ENCODE assay signal across 1 cellular context in genomic region chr4:163201358-163201757, GRCh38.
TF ChIP-seq lines count a peak whose summit lies in the region.

No MANE protein-coding gene starts in this region.

TF ChIP-seq in K562, 482 proteins besides CTCF, POLR2A, EP300 and RAD21 (continued from another document and continues in another):
- TF ChIP-seq ZNF592 (IDR thresholded peaks at IDR 0.05) (no peak), TRIM24 (IDR thresholded peaks at IDR 0.05) (peak in 1 of 2 experiments; percentile 68; a peak in 1 of 4 replicates), REST (CRISPR knock-in tag; IDR thresholded peaks at IDR 0.05; ENCODE audit: low read depth) (no peak), PTRF (tag; IDR thresholded peaks at IDR 0.05) (no peak), ZNF174 (CRISPR knock-in tag; IDR thresholded peaks at IDR 0.05) (no peak), SP1 (CRISPR knock-in tag; IDR thresholded peaks at IDR 0.05) (no peak), MIER1 (IDR thresholded peaks at IDR 0.05; ENCODE audit: low read depth) (no peak), TAL1 (IDR thresholded peaks at IDR 0.05) (peak; percentile 82), TEAD4 (IDR thresholded peaks at IDR 0.05; ENCODE audit: low read length) (peak; percentile 89), TEAD4 (CRISPR knock-in tag; IDR thresholded peaks at IDR 0.05; ENCODE audit: borderline replicate concordance) (no peak), ETV1 (tag; conservative IDR thresholded peaks at IDR 0.05; ENCODE audit: low read depth) (no peak), TCF15 (CRISPR knock-in tag; IDR thresholded peaks at IDR 0.05) (no peak), TAF9B (IDR thresholded peaks at IDR 0.05; ENCODE audit: partially characterized antibody) (no peak), HES1 (IDR thresholded peaks at IDR 0.05; ENCODE audit: low read depth) (0 out of 2 replicates have a peak, but pooled peaks have one; percentile 32), SNRNP70 (optimal IDR thresholded peaks at IDR 0.05; ENCODE audit: low read depth, low read length) (no peak), CBX2 (IDR thresholded peaks at IDR 0.05; ENCODE audit: insufficient read depth, low read length, poor library complexity, severe bottlenecking) (no peak), SIN3A (IDR thresholded peaks at IDR 0.05; ENCODE audit: borderline replicate concordance in 2 of 2, control insufficient read depth in 1 of 2, low read depth in 2 of 2, low read length in 2 of 2) (no peak), MYBL2 (IDR thresholded peaks at IDR 0.05; ENCODE audit: low read depth) (no peak), MYBL2 (CRISPR knock-in tag; IDR thresholded peaks at IDR 0.05; ENCODE audit: borderline replicate concordance) (no peak), SMAD2 (IDR thresholded peaks at IDR 0.05; ENCODE audit: low read depth, low read length) (no peak), ZNF134 (CRISPR knock-in tag; conservative IDR thresholded peaks at IDR 0.05) (no peak), TCF3 (CRISPR knock-in tag; IDR thresholded peaks at IDR 0.05) (peak; percentile 82), RBM14 (IDR thresholded peaks at IDR 0.05; ENCODE audit: borderline replicate concordance, insufficient read depth, low read depth, low read length) (no peak), STAT5B (CRISPR knock-in tag; IDR thresholded peaks at IDR 0.05) (no peak), ZNF395 (CRISPR knock-in tag; IDR thresholded peaks at IDR 0.05) (no peak), NONO (IDR thresholded peaks at IDR 0.05; ENCODE audit: low read depth in 2 of 2, low read length in 1 of 2) (no peak), FOXK1 (CRISPR knock-in tag; IDR thresholded peaks at IDR 0.05; ENCODE audit: borderline replicate concordance) (no peak), ZNF146 (CRISPR knock-in tag; IDR thresholded peaks at IDR 0.05; ENCODE audit: unreplicated experiment) (no peak), CBX8 (IDR thresholded peaks at IDR 0.05; ENCODE audit: borderline replicate concordance, extremely low read depth, low read depth, low read length, poor library complexity, severe bottlenecking) (no peak), TBL1XR1 (IDR thresholded peaks at IDR 0.05; ENCODE audit: low read length in 2 of 2) (0 out of 4 replicates have a peak, but pooled peaks of 1 of the 2 experiments have one; percentile 58), MITF (IDR thresholded peaks at IDR 0.05) (no peak), ARID2 (IDR thresholded peaks at IDR 0.05) (no peak), GABPB1 (CRISPR knock-in tag; IDR thresholded peaks at IDR 0.05) (no peak), ZNF140 (CRISPR knock-in tag; IDR thresholded peaks at IDR 0.05) (no peak), RFX1 (IDR thresholded peaks at IDR 0.05) (no peak), CSDE1 (IDR thresholded peaks at IDR 0.05) (no peak), ZNF316 (IDR thresholded peaks at IDR 0.05) (no peak), CREB5 (CRISPR knock-in tag; IDR thresholded peaks at IDR 0.05) (no peak), TFAP4 (CRISPR knock-in tag; IDR thresholded peaks at IDR 0.05; ENCODE audit: borderline replicate concordance) (no peak), THRB (CRISPR knock-in tag; conservative IDR thresholded peaks at IDR 0.05) (no peak), DMBX1 (CRISPR knock-in tag; IDR thresholded peaks at IDR 0.05; ENCODE audit: borderline replicate concordance) (no peak), THRAP3 (IDR thresholded peaks at IDR 0.05; ENCODE audit: borderline replicate concordance) (no peak), SAFB2 (IDR thresholded peaks at IDR 0.05; ENCODE audit: borderline replicate concordance, low read depth, low read length, severe bottlenecking) (no peak), ZNF384 (IDR thresholded peaks at IDR 0.05; ENCODE audit: low read depth, low read length) (no peak), MCM7 (IDR thresholded peaks at IDR 0.05) (no peak), BCLAF1 (IDR thresholded peaks at IDR 0.05; ENCODE audit: borderline replicate concordance in 1 of 2, control insufficient read depth in 1 of 2, low read depth in 2 of 2, low read length in 1 of 2) (no peak), TCF7L2 (IDR thresholded peaks at IDR 0.05; ENCODE audit: low read depth, low read length) (no peak), BCL6 (CRISPR knock-in tag; IDR thresholded peaks at IDR 0.05) (no peak), XRCC4 (IDR thresholded peaks at IDR 0.05; ENCODE audit: extremely low read depth, insufficient read depth, insufficient read length) (no peak), ZNF77 (CRISPR knock-in tag; IDR thresholded peaks at IDR 0.05) (no peak)
